In the genomic region with DNA sequence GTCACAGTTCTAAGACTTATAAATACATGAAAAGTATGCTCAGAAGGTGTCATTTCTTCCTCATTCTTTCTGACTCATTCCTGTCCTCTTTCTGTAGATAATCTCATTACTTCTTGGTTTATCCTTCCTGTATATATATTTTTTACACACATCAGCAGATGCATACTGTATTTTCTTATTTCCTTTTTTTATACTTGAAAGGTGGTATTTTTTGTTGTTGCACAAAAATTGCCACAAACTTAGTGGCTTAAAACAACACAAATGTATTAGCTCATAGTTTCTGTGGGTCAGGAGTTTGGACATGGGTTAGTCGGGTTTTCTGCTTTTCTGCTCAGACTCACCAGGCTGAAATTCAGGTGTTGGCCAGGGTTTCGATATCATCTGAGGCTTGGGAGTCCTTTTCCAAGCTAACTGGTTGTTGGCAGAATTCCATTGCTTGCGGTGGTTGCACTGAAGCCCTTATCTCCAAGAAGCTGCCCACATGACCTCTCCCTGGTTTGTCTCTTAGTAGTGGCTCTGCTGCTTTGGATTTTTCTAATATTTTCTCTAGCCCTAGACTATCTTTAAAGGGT, we compare ENCODE assay signal across 9 cellular contexts.
DNase-seq lines count a peak whose midpoint lies in the region; ATAC-seq and TF ChIP-seq lines count a peak whose summit lies in the region.
"Had no signal": no experiment of that assay in that cellular context is flagged by ENCODE, and none has a peak within 500 bp of the region (broad histone marks: within the 10 kb centered on the region; RNA-seq: fewer than 3 reads in every experiment).

No MANE protein-coding gene starts in this region.

- H3K4me1 ChIP-seq in lung (ENCODE audit: control insufficient read depth in 2 of 2, insufficient read depth in 2 of 2, low read length in 2 of 2) = peaks cover 4 to 16% of the 10 kb centered on the region in 2 donors
- H3K4me1 ChIP-seq: SJCRH30 had no signal

- no peaks in the 10 kb centered on the region for H3K27me3 ChIP-seq in lung (ENCODE audit: control insufficient read depth, insufficient read depth)
- H3K27me3 ChIP-seq: SJCRH30 had no signal

- DNase-seq in GM13976 (ENCODE audit: low spot score) = peak; percentile 34
- DNase-seq in SK-MEL-5 (ENCODE audit: low read depth, low spot score) = peak; percentile 57
- peak; percentile 54 for DNase-seq in lung (ENCODE audit: low spot score)
- DNase-seq in stimulated activated naive CD8-positive, alpha-beta T cell treated with anti-CD3 and anti-CD28 coated beads, Interleukin-15, Interleukin-2, amounts not matched to agents 100 U/mL and 50 U/mL, for 24 hours = no peak
- no peak for DNase-seq in activated naive CD4-positive, alpha-beta T cell treated with anti-CD3 and anti-CD28 coated beads, Interleukin-2, amount 50 U/mL, for 16 hours
- DNase-seq in COLO668 (lab: John Stamatoyannopoulos, UW; ENCODE audit: unreplicated experiment) = no peak

- WGBS in lung, 2 donors = 48 to 85% methylated on average over 3 of the region's 3 CpGs

- TF ChIP-seq CTCF in GM13976 (IDR thresholded peaks at IDR 0.05; ENCODE audit: borderline replicate concordance, control extremely low read depth, extremely low read depth, insufficient read depth, missing control alignments) = no peak
- no peak for TF ChIP-seq CTCF in lung (IDR thresholded peaks at IDR 0.05; ENCODE audit: control extremely low read depth, extremely low read depth)

- H3K36me3 ChIP-seq in lung (ENCODE audit: control insufficient read depth in 2 of 2, insufficient read depth in 2 of 2, low read length in 2 of 2) = no peaks in the 10 kb centered on the region
- H3K36me3 ChIP-seq: SJCRH30 had no signal

- in situ Hi-C loops in GM13976 (cut with MboI; ENCODE audit: low sequenced_read_pairs, unreplicated experiment) (no loop called here), SK-MEL-5 (cut with HindIII; ENCODE audit: low pct_unique_long_range_greater_than_20kb, low sequenced_read_pairs) (no loop called here)

- H3K9me3 ChIP-seq in lung (ENCODE audit: control insufficient read depth in 2 of 2, insufficient read depth in 1 of 2, low read length in 1 of 2) = no peaks in the 10 kb centered on the region
- H3K9me3 ChIP-seq: SJCRH30 had no signal

- H3K4me3 ChIP-seq in lung = no peak overlapping the region
- H3K4me3 ChIP-seq: SJCRH30 had no signal

- H3K27ac ChIP-seq in lung (ENCODE audit: low read depth in 1 of 2, low read length in 1 of 2) = no peak overlapping the region
- H3K27ac ChIP-seq: SJCRH30 had no signal

- peak; percentile 82 for ATAC-seq in HG02885 (IDR thresholded peaks at IDR 0.05; ENCODE audit: poor library complexity, unreplicated experiment)
- ATAC-seq in lung (ENCODE audit: insufficient read depth, low FRiP score) = peak; percentile 13
- ATAC-seq in GM21423 (IDR thresholded peaks at IDR 0.05; ENCODE audit: unreplicated experiment) = no peak
- no peak for ATAC-seq in stimulated activated naive CD8-positive, alpha-beta T cell treated with anti-CD3 and anti-CD28 coated beads, Interleukin-15, Interleukin-2, amounts not matched to agents 100 U/mL and 50 U/mL, for 24 hours

Comparison
In these comparisons a context has a peak if more than half of its experiments do, and no peak if none do; other contexts are left out.
1. DNase-seq: peak in GM13976 (single experiment), SK-MEL-5 (single experiment) and lung (single experiment); none in stimulated activated naive CD8-positive, alpha-beta T cell treated with anti-CD3 and anti-CD28 coated beads, Interleukin-15, Interleukin-2, amounts not matched to agents 100 U/mL and 50 U/mL, for 24 hours (single experiment), activated naive CD4-positive, alpha-beta T cell treated with anti-CD3 and anti-CD28 coated beads, Interleukin-2, amount 50 U/mL, for 16 hours (single experiment) and COLO668 (single experiment).
2. ATAC-seq: peak in HG02885 (single experiment) and lung (single experiment); none in GM21423 (single experiment) and stimulated activated naive CD8-positive, alpha-beta T cell treated with anti-CD3 and anti-CD28 coated beads, Interleukin-15, Interleukin-2, amounts not matched to agents 100 U/mL and 50 U/mL, for 24 hours (single experiment).